ENCODE assay signal across 25 cellular contexts in genomic region chr20:11924923-11925322, GRCh38.
"Had no signal": no experiment of that assay in that cellular context is flagged by ENCODE, and none has a peak within 500 bp of the region (broad histone marks: within the 10 kb centered on the region; RNA-seq: fewer than 3 reads in every experiment).

No MANE protein-coding gene starts in this region.

- DNase-seq: activated CD4-positive, alpha-beta T cell treated with anti-CD3 and anti-CD28 coated beads for 4 hours; activated CD8-positive, alpha-beta memory T cell treated with anti-CD3 and anti-CD28 coated beads, Interleukin-2, amount 50 U/mL, for 4 hours; activated CD8-positive, alpha-beta T cell treated with anti-CD3 and anti-CD28 coated beads for 36 hours; activated gamma-delta T cell treated with Interleukin-2 at 50 U/mL for 16 hours; activated naive CD4-positive, alpha-beta T cell treated with anti-CD3 and anti-CD28 coated beads, Interleukin-2, amount 10 ng/mL, durations not matched to agents 7 days and 5 days; activated naive CD8-positive, alpha-beta T cell treated with anti-CD3 and anti-CD28 coated beads for 36 hours; activated T-cell treated with anti-CD3 and anti-CD28 coated beads, Interleukin-2, amount 50 U/mL, for 72 hours; brain microvascular endothelial cell; KG1; NCI-H1048; NCI-H146; NCI-H187 treated with DMSO at 0.1 percent for 48 hours; NCI-H2081 treated with DMSO at 0.1 percent for 48 hours; NCI-H2171 treated with DMSO at 0.1 percent for 48 hours; NCI-H345; NCI-H510A; NCI-H526 treated with DMSO at 0.1 percent for 48 hours; Peyer's patch; Right ventricle myocardium superior; SJCRH30; SK-N-SH; T-helper 1 cell; WERI-Rb-1 had no signal

- H3K36me3 ChIP-seq: SJCRH30 had no signal

- H3K9me3 ChIP-seq: Peyer's patch, SJCRH30, SK-N-SH had no signal

- H3K4me3 ChIP-seq: cardiac muscle cell, Peyer's patch, SJCRH30 had no signal

- H3K4me1 ChIP-seq: Peyer's patch had no signal

- H3K9ac ChIP-seq: SK-N-SH had no signal

- H3K4me2 ChIP-seq: SK-N-SH had no signal

- H3K27ac ChIP-seq: brain microvascular endothelial cell, cardiac muscle cell, Peyer's patch, RWPE1, SJCRH30, WERI-Rb-1 had no signal

- H3K27me3 ChIP-seq: brain microvascular endothelial cell, cardiac muscle cell, Peyer's patch, SJCRH30 had no signal
